ENCODE assay signal across 9 cellular contexts in genomic region chr1:204323887-204324286, GRCh38. TPM values are rescaled to one million over a fixed set of nuclear protein-coding genes. Genes with fewer than 3 reads are reported as not detected.
DNase-seq lines count a peak whose midpoint lies in the region; ATAC-seq and TF ChIP-seq lines count a peak whose summit lies in the region.
"Had no signal": no experiment of that assay in that cellular context is flagged by ENCODE, and none has a peak within 500 bp of the region (broad histone marks: within the 10 kb centered on the region; RNA-seq: fewer than 3 reads in every experiment).

No MANE protein-coding gene starts in this region.

- H3K4me1 ChIP-seq in hepatocyte (ENCODE audit: insufficient read depth): peaks cover 50% of the 10 kb centered on the region
- no peaks in the 10 kb centered on the region for H3K4me1 ChIP-seq in ovary (ENCODE audit: insufficient read depth)
- no peaks in the 10 kb centered on the region for H3K4me1 ChIP-seq in tibial nerve

- WGBS in hepatocyte (ENCODE audit: low lambda C conversion rate, missing lambda C conversion rate): 36% methylated on average over 2 of the region's 2 CpGs
- 72 to 86% (median 75%) methylated on average over 2 of the region's 2 CpGs for WGBS in ovary, 3 donors
- 10 to 34% methylated on average over 2 of the region's 2 CpGs for WGBS in tibial nerve, 2 donors

- no peaks in the 10 kb centered on the region for H3K9me3 ChIP-seq in hepatocyte (ENCODE audit: low read depth)
- no peaks in the 10 kb centered on the region for H3K9me3 ChIP-seq in ovary
- H3K9me3 ChIP-seq in tibial nerve: no peaks in the 10 kb centered on the region

- peaks cover 27% of the 10 kb centered on the region for H3K4me1 Mint-ChIP-seq in stimulated activated naive CD8-positive, alpha-beta T cell treated with anti-CD3 and anti-CD28 coated beads, Interleukin-15, amount 100 ng/mL, for 72 hours
- peaks cover 47% of the 10 kb centered on the region for H3K4me1 Mint-ChIP-seq in mesothelial cell of epicardium

- H3K27ac ChIP-seq in hepatocyte (peak overlapping the region; percentile 81), ovary (no peak overlapping the region), tibial nerve (no peak overlapping the region)

- peak overlapping the region in 1 of 2 donors; percentile 25 for H3K4me3 Mint-ChIP-seq in stimulated activated naive CD8-positive, alpha-beta T cell treated with anti-CD3 and anti-CD28 coated beads, Interleukin-15, amount 100 ng/mL, for 72 hours
- H3K4me3 Mint-ChIP-seq in mesothelial cell of epicardium: no peak overlapping the region
- H3K4me3 Mint-ChIP-seq: CD8-positive, alpha-beta T cell had no signal

- H3K4me3 ChIP-seq in hepatocyte (no peak overlapping the region), ovary (no peak overlapping the region), tibial nerve (no peak overlapping the region)

- no peaks in the 10 kb centered on the region for H3K9me2 ChIP-seq in hepatocyte (replicated peaks; ENCODE audit: insufficient read depth)

- H3K36me3 ChIP-seq in hepatocyte (replicated peaks; ENCODE audit: insufficient read depth, low read depth) (no peaks in the 10 kb centered on the region), ovary (no peaks in the 10 kb centered on the region), tibial nerve (no peaks in the 10 kb centered on the region)

- TF ChIP-seq CTCF in hepatocyte (IDR thresholded peaks at IDR 0.05; ENCODE audit: poor library complexity): no peak
- TF ChIP-seq CTCF in mesothelial cell of epicardium (IDR thresholded peaks at IDR 0.05; ENCODE audit: unreplicated experiment): no peak
- no peak for TF ChIP-seq CTCF in ovary (IDR thresholded peaks at IDR 0.05)
- no peak for TF ChIP-seq CTCF in tibial nerve (IDR thresholded peaks at IDR 0.05)

- peaks cover 39% of the 10 kb centered on the region for H3K79me2 ChIP-seq in hepatocyte

- no peaks in the 10 kb centered on the region for H4K20me1 ChIP-seq in hepatocyte (ENCODE audit: insufficient read depth, poor library complexity, severe bottlenecking)

- H3K9me3 Mint-ChIP-seq in stimulated activated naive CD8-positive, alpha-beta T cell treated with anti-CD3 and anti-CD28 coated beads, Interleukin-15, amount 100 ng/mL, for 72 hours: no peaks in the 10 kb centered on the region
- H3K9me3 Mint-ChIP-seq in mesothelial cell of epicardium: peaks cover 1% of the 10 kb centered on the region
- H3K9me3 Mint-ChIP-seq: CD8-positive, alpha-beta T cell had no signal

- DNase-seq in Right ventricle myocardium inferior (ENCODE audit: missing footprints) (no peak), cardiac septum (ENCODE audit: low spot score) (no peak), hepatocyte (ENCODE audit: low spot score) (peak; percentile 85), mesothelial cell of epicardium (ENCODE audit: low spot score in 2 of 2, unreplicated experiment in 2 of 2) (no peak), ovary (no peak), tibial nerve (ENCODE audit: low spot score in 2 of 2) (no peak)
- DNase-seq in activated naive CD4-positive, alpha-beta T cell treated with anti-CD3 and anti-CD28 coated beads, Interleukin-2, amount 50 U/mL, for 16 hours: peak; percentile 18
- peak; percentile 38 to 56 for DNase-seq in stimulated activated naive CD8-positive, alpha-beta T cell treated with anti-CD3 and anti-CD28 coated beads, Interleukin-15, amount 100 ng/mL, for 72 hours
- DNase-seq: CD8-positive, alpha-beta T cell had no signal

- H3K27me3 ChIP-seq in hepatocyte: no peaks in the 10 kb centered on the region
- no peaks in the 10 kb centered on the region for H3K27me3 ChIP-seq in ovary
- H3K27me3 ChIP-seq in tibial nerve: no peaks in the 10 kb centered on the region

- peak overlapping the region in 1 of 2 donors; percentile 83 for H3K27ac Mint-ChIP-seq in stimulated activated naive CD8-positive, alpha-beta T cell treated with anti-CD3 and anti-CD28 coated beads, Interleukin-15, amount 100 ng/mL, for 72 hours
- no peak overlapping the region for H3K27ac Mint-ChIP-seq in mesothelial cell of epicardium
- H3K27ac Mint-ChIP-seq: CD8-positive, alpha-beta T cell had no signal

- TF ChIP-seq POLR2A in ovary (IDR thresholded peaks at IDR 0.05): no peak
- no peak for TF ChIP-seq POLR2A in tibial nerve (IDR thresholded peaks at IDR 0.05)

- H3K27me3 Mint-ChIP-seq in stimulated activated naive CD8-positive, alpha-beta T cell treated with anti-CD3 and anti-CD28 coated beads, Interleukin-15, amount 100 ng/mL, for 72 hours: peaks cover 31% of the 10 kb centered on the region
- H3K27me3 Mint-ChIP-seq in mesothelial cell of epicardium (ENCODE audit: low read depth): no peaks in the 10 kb centered on the region

- TF ChIP-seq EP300 in ovary (IDR thresholded peaks at IDR 0.05): no peak
- no peak for TF ChIP-seq EP300 in tibial nerve (IDR thresholded peaks at IDR 0.05)

- intact Hi-C loops in Right ventricle myocardium inferior (cut with DNase I): no loop called here
- intact Hi-C loops in cardiac septum (cut with DNase I): no loop called here
- intact Hi-C loops in ovary (cut with DNase I): no loop called here

- H3K4me2 ChIP-seq in hepatocyte: peak overlapping the region; percentile 12

- peak; percentile 34 for ATAC-seq in Right ventricle myocardium inferior
- ATAC-seq in stimulated activated naive CD8-positive, alpha-beta T cell treated with anti-CD3 and anti-CD28 coated beads, Interleukin-15, amount 100 ng/mL, for 72 hours: peak; percentile 99
- ATAC-seq: CD8-positive, alpha-beta T cell had no signal

- no peak overlapping the region for H2AFZ ChIP-seq in hepatocyte

- no peaks in the 10 kb centered on the region for H3K36me3 Mint-ChIP-seq in mesothelial cell of epicardium
- H3K36me3 Mint-ChIP-seq: CD8-positive, alpha-beta T cell had no signal

RNA-seq across cellular contexts. Expression of gene PLEKHA6, which starts 35.8 kb away (rescaled TPM):
- total RNA-seq in Right ventricle myocardium inferior (18.7 TPM), cardiac septum (27.9 TPM), hepatocyte (14.3 and 31.5 TPM in 2 replicates), mesothelial cell of epicardium (29.7 to 34.0 TPM (median 32.2 TPM) in 3 replicates), ovary (10 to 100 TPM in 2 of 7 donors, 1 to 10 TPM in 5; 2.3 to 20.5 (median 9.3) TPM), tibial nerve (10 to 100 TPM in 3 of 4 donors, 1 to 10 TPM in 1; 6.6 to 13.9 (median 12.1) TPM)
- polyA plus RNA-seq in hepatocyte (12.4 and 14.3 TPM in 2 replicates), ovary (1 to 10 TPM; 2.5 to 4.9 TPM)

Comparison
In these comparisons a context has a peak if more than half of its experiments do, and no peak if none do; other contexts are left out.
1. DNase-seq: peak in activated naive CD4-positive, alpha-beta T cell treated with anti-CD3 and anti-CD28 coated beads, Interleukin-2, amount 50 U/mL, for 16 hours (single experiment), hepatocyte (single experiment) and stimulated activated naive CD8-positive, alpha-beta T cell treated with anti-CD3 and anti-CD28 coated beads, Interleukin-15, amount 100 ng/mL, for 72 hours (2 of 2); none in Right ventricle myocardium inferior (single experiment), cardiac septum (single experiment), mesothelial cell of epicardium (0 of 2), ovary (0 of 5) and tibial nerve (0 of 2).